22 cellular contexts compared by ENCODE assay signal in the genomic region with DNA sequence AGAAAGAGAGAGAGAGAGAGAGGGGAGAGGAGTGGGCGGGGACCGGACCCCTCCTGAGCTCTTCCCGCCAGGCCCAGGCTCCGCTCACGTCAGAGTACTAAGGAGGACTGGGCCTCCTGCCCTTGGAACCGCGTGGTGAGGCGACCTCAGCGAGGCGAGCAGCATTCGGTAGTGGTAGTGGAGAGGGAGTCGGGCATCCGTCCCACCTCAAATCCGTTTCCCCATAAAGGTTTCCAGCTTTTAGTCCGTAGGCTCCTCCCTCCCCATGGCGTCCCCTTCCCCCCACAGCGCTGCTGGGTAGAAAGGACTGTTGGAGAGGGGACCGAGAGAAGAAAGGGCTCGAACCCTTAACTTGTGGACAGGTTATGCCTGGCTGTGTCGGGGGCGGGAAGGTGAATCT.
DNase-seq lines count a peak whose midpoint lies in the region; FAIRE-seq and TF ChIP-seq lines count a peak whose summit lies in the region.
"Had no signal": no experiment of that assay in that cellular context is flagged by ENCODE, and none has a peak within 500 bp of the region (broad histone marks: within the 10 kb centered on the region; RNA-seq: fewer than 3 reads in every experiment).

No MANE protein-coding gene starts in this region.

- no peak for TF ChIP-seq POLR2A in transverse colon (IDR thresholded peaks at IDR 0.05)

- POLR2A ChIA-PET in HEK293 (lab: Yijun Ruan, JAX) = no interaction called here

- TF ChIP-seq CTCF in HEK293 (tag by site-specific recombination; IDR thresholded peaks at IDR 0.05) (no peak), endodermal cell (conservative IDR thresholded peaks at IDR 0.05) (no peak), transverse colon (IDR thresholded peaks at IDR 0.05) (no peak), D721Med (IDR thresholded peaks at IDR 0.05; ENCODE audit: insufficient read depth, missing control alignments) (no peak)

- H3K9me3 ChIP-seq in HEK293 (ENCODE audit: control insufficient read depth, insufficient read depth, low read depth, low read length) (no peaks in the 10 kb centered on the region), endodermal cell (ENCODE audit: control insufficient read depth, low read length) (no peaks in the 10 kb centered on the region), iPS-20b (ENCODE audit: insufficient read depth, low read depth, low read length) (no peaks in the 10 kb centered on the region), transverse colon (no peaks in the 10 kb centered on the region)
- H3K9me3 ChIP-seq: A549 had no signal

- H3K9ac ChIP-seq in endodermal cell (ENCODE audit: extremely low read depth, low read length, poor library complexity, severe bottlenecking) = no peak overlapping the region
- H3K9ac ChIP-seq in iPS-20b (ENCODE audit: low read depth, low read length) = peak overlapping the region; percentile 4; the same call in 1 of the 2 replicates
- H3K9ac ChIP-seq: BLaER1 had no signal

- H3K4me1 ChIP-seq in HEK293 (ENCODE audit: control insufficient read depth, insufficient read depth, low read length) (no peaks in the 10 kb centered on the region), endodermal cell (ENCODE audit: control insufficient read depth, insufficient read depth, low read length) (peaks cover 8% of the 10 kb centered on the region), iPS-20b (ENCODE audit: insufficient read depth, low read length) (peaks cover 26% of the 10 kb centered on the region), transverse colon (peaks cover 0 to 3% (median 0%) of the 10 kb centered on the region in 4 donors)
- H3K4me1 ChIP-seq: A549, BLaER1 had no signal

- TF ChIP-seq EP300 in transverse colon (IDR thresholded peaks at IDR 0.05; ENCODE audit: low read depth) = no peak

- in situ Hi-C loops in transverse colon (cut with MboI; ENCODE audit: low pct_ligation_motif_present in 1 of 4, low pct_unique_long_range_greater_than_20kb in 1 of 4, low sequenced_read_pairs in 3 of 4) = no loop called here

- no peaks in the 10 kb centered on the region for H3K36me3 Mint-ChIP-seq in endodermal cell (ENCODE audit: low read depth)
- H3K36me3 Mint-ChIP-seq: CD4-positive, alpha-beta memory T cell; IgD-negative memory B cell had no signal

- H3K27ac Mint-ChIP-seq in endodermal cell = no peak overlapping the region
- H3K27ac Mint-ChIP-seq: CD4-positive, alpha-beta memory T cell; IgD-negative memory B cell had no signal

- H3K27me3 Mint-ChIP-seq in endodermal cell (ENCODE audit: insufficient read depth) = peaks cover 86% of the 10 kb centered on the region

- H3K27ac ChIP-seq in HEK293 (ENCODE audit: extremely low read depth, low read depth, low read length) (no peak overlapping the region), endodermal cell (ENCODE audit: low read depth, low read length) (no peak overlapping the region), iPS-20b (ENCODE audit: low read length) (no peak overlapping the region), transverse colon (no peak overlapping the region)
- H3K27ac ChIP-seq: A549, BLaER1, PC-9, RWPE1 had no signal

- peaks cover 0 to 6% of the 10 kb centered on the region in 2 experiments; a peak in 1 of 3 replicates for H3K36me3 ChIP-seq in HEK293 (ENCODE audit: control insufficient read depth in 2 of 2, insufficient read depth in 1 of 2, low read length in 2 of 2)
- H3K36me3 ChIP-seq in endodermal cell (ENCODE audit: control insufficient read depth, insufficient read depth, low read length) = no peaks in the 10 kb centered on the region
- H3K36me3 ChIP-seq in iPS-20b (ENCODE audit: insufficient read depth, low read depth, low read length) = no peaks in the 10 kb centered on the region
- H3K36me3 ChIP-seq in transverse colon = no peaks in the 10 kb centered on the region

- H3K27me3 ChIP-seq in endodermal cell (ENCODE audit: control insufficient read depth, insufficient read depth, low read length, poor library complexity, severe bottlenecking) = peaks cover 55% of the 10 kb centered on the region
- peaks cover 91% of the 10 kb centered on the region; the same call in 1 of the 2 replicates for H3K27me3 ChIP-seq in iPS-20b (ENCODE audit: insufficient read depth, low read length)
- peaks cover 61% of the 10 kb centered on the region for H3K27me3 ChIP-seq in transverse colon
- H3K27me3 ChIP-seq: BLaER1 had no signal

- DNase-seq in endodermal cell (peak; percentile 67), retina (peak; percentile 56), transverse colon (no peak), D721Med (ENCODE audit: insufficient read length, low spot score) (no peak), NCI-H82 treated with DMSO at 0.1 percent for 48 hours (lab: John Stamatoyannopoulos, UW; ENCODE audit: unreplicated experiment) (no peak), SW480 (ENCODE audit: low spot score) (no peak)
- DNase-seq: Calu3; CD4-positive, alpha-beta memory T cell; Karpas-422; NCI-H1436; NCI-H1930; NCI-H226; NCI-H524 treated with DMSO at 0.1 percent for 48 hours; PC-9; SIG-M5 had no signal

- intact Hi-C loops in transverse colon (cut with DNase I; ENCODE audit: low total_unique reads) = loop anchor here (10.0 kb wide), 1 partner anchor 117 kb away; no protein-coding TSS in a partner anchor

- FAIRE-seq in D721Med (lab: Jason Lieb, UNC) = no peak
- FAIRE-seq: A549, H54 had no signal

- no peak overlapping the region for H3K4me3 ChIP-seq in HEK293 (ENCODE audit: low read depth, low read length)
- H3K4me3 ChIP-seq in endodermal cell (ENCODE audit: low read length) = no peak overlapping the region
- H3K4me3 ChIP-seq in iPS-20b (ENCODE audit: low read length) = peak overlapping the region; percentile 55; the same call in 1 of the 2 replicates
- no peak overlapping the region for H3K4me3 ChIP-seq in transverse colon
- H3K4me3 ChIP-seq: A549, BLaER1, PC-9 had no signal

- 65 to 83% methylated on average over 1 to 21 of the region's 21 CpGs for WGBS in endodermal cell (ENCODE audit: insufficient coverage in 1 of 2, insufficient read length in 1 of 2), 2 experiments
- 70 to 78% methylated on average over 12 to 21 of the region's 21 CpGs for WGBS in transverse colon (ENCODE audit: low coverage in 1 of 2), 2 donors

- H3K4me3 Mint-ChIP-seq in endodermal cell = peak overlapping the region; percentile 33
- H3K4me3 Mint-ChIP-seq: CD4-positive, alpha-beta memory T cell; IgD-negative memory B cell had no signal

- CTCF ChIA-PET in HEK293 (lab: Yijun Ruan, JAX) = no interaction called here

- H3K9me3 Mint-ChIP-seq in endodermal cell = no peaks in the 10 kb centered on the region

- peaks cover 46% of the 10 kb centered on the region for H3K4me1 Mint-ChIP-seq in endodermal cell

TF ChIP-seq in HEK293, 187 proteins besides CTCF, POLR2A, EP300 and RAD21:
- TF ChIP-seq ZNF76 (tag by site-specific recombination; IDR thresholded peaks at IDR 0.05; ENCODE audit: borderline replicate concordance, low read depth) (no peak), SALL2 (tag by site-specific recombination; IDR thresholded peaks at IDR 0.05; ENCODE audit: borderline replicate concordance) (no peak), ZFHX2 (tag by site-specific recombination; conservative IDR thresholded peaks at IDR 0.05) (0 out of 2 replicates have a peak, but pooled peaks have one; percentile 14), ZNF664 (tag by site-specific recombination; IDR thresholded peaks at IDR 0.05) (no peak), ZNF624 (tag by site-specific recombination; IDR thresholded peaks at IDR 0.05) (no peak)

Comparison
In these comparisons a context has a peak if more than half of its experiments do, and no peak if none do; other contexts are left out.
1. DNase-seq: peak in endodermal cell (single experiment) and retina (single experiment); none in transverse colon (single experiment), D721Med (single experiment), NCI-H82 treated with DMSO at 0.1 percent for 48 hours (single experiment) and SW480 (single experiment).